ENCODE assay signal across 8 cellular contexts in genomic region chr5:116575635-116576042, GRCh38. TPM values are rescaled to one million over a fixed set of nuclear protein-coding genes. Genes with fewer than 3 reads are reported as not detected.
DNase-seq lines count a peak whose midpoint lies in the region; ATAC-seq and TF ChIP-seq lines count a peak whose summit lies in the region.

No MANE protein-coding gene starts in this region.

- CTCF ChIA-PET in Panc1 (lab: Charles Lee): no interaction called here
- CTCF ChIA-PET in CD8-positive, alpha-beta memory T cell (lab: Charles Lee): no interaction called here

- intact Hi-C loops in Panc1 (cut with micrococcal nuclease; ENCODE audit: unreplicated experiment) (loop anchor here (5.0 kb wide), 1 partner anchor 372 kb away; no protein-coding TSS in a partner anchor), esophagus muscularis mucosa (cut with DNase I) (loop anchor here (2.0 to 10.0 kb wide), 2 partner anchors 369 to 879 kb away; no protein-coding TSS in a partner anchor), ovary (cut with DNase I) (no loop called here)

- POLR2A ChIA-PET in Panc1 (lab: Charles Lee): no interaction called here
- POLR2A ChIA-PET in CD8-positive, alpha-beta memory T cell (lab: Charles Lee): no interaction called here

- DNase-seq in GM13977 (ENCODE audit: low spot score) (peak; percentile 33), Panc1 (ENCODE audit: low read depth, low spot score) (no peak), esophagus muscularis mucosa (ENCODE audit: extremely low spot score) (no peak), ovary (peak; percentile 28 to 69 (median 52)), NCI-H2107 treated with DMSO at 0.1 percent for 48 hours (lab: John Stamatoyannopoulos, UW; ENCODE audit: unreplicated experiment) (no peak)
- no peak for DNase-seq in CD8-positive, alpha-beta memory T cell

- no peaks in the 10 kb centered on the region for H3K9me3 ChIP-seq in Panc1 (ENCODE audit: control insufficient read depth, insufficient read depth, low read depth, low read length)
- H3K9me3 ChIP-seq in esophagus muscularis mucosa: no peaks in the 10 kb centered on the region
- no peaks in the 10 kb centered on the region for H3K9me3 ChIP-seq in ovary
- no peaks in the 10 kb centered on the region for H3K9me3 ChIP-seq in CD8-positive, alpha-beta memory T cell (ENCODE audit: low read length)

- peak overlapping the region in 3 of 7 donors; percentile 32 to 61 (median 57) for H3K4me3 Mint-ChIP-seq in CD8-positive, alpha-beta memory T cell

- H3K4me1 Mint-ChIP-seq in CD8-positive, alpha-beta memory T cell: peaks cover 11 to 23% (median 13%) of the 10 kb centered on the region in 3 donors

- peaks cover 23% of the 10 kb centered on the region for H3K4me1 ChIP-seq in Panc1 (ENCODE audit: control insufficient read depth, insufficient read depth, low read length)
- H3K4me1 ChIP-seq in esophagus muscularis mucosa: peaks cover 24 to 50% (median 47%) of the 10 kb centered on the region in 4 donors
- peaks cover 2% of the 10 kb centered on the region for H3K4me1 ChIP-seq in ovary (ENCODE audit: insufficient read depth)
- no peaks in the 10 kb centered on the region for H3K4me1 ChIP-seq in CD8-positive, alpha-beta memory T cell (ENCODE audit: insufficient read depth, low read length)

- BruUV-seq in Panc1 (replicated peaks; lab: Mats Ljungman, UMichigan): no TSS peak

- peaks cover 24 to 73% of the 10 kb centered on the region in 2 donors for H3K27me3 Mint-ChIP-seq in CD8-positive, alpha-beta memory T cell

- H3K9me3 Mint-ChIP-seq in CD8-positive, alpha-beta memory T cell: peaks cover 0 to 9% (median 3%) of the 10 kb centered on the region in 5 donors

- TF ChIP-seq EP300 in esophagus muscularis mucosa (IDR thresholded peaks at IDR 0.05) (no peak), ovary (IDR thresholded peaks at IDR 0.05) (no peak)

- WGBS in esophagus muscularis mucosa: under 1% methylated on average over 18 of the region's 21 CpGs
- WGBS in ovary, 3 donors: 1% methylated on average over 21 of the region's 21 CpGs

- H3K36me3 ChIP-seq in Panc1 (ENCODE audit: control insufficient read depth, insufficient read depth, low read length): no peaks in the 10 kb centered on the region
- no peaks in the 10 kb centered on the region for H3K36me3 ChIP-seq in esophagus muscularis mucosa
- H3K36me3 ChIP-seq in ovary: no peaks in the 10 kb centered on the region
- no peaks in the 10 kb centered on the region for H3K36me3 ChIP-seq in CD8-positive, alpha-beta memory T cell (ENCODE audit: insufficient read depth, low read length)

- in situ Hi-C loops in GM13977 (cut with MboI; ENCODE audit: low pct_unique_long_range_greater_than_20kb, low sequenced_read_pairs, unreplicated experiment): loop anchor here (10.0 kb wide), 1 partner anchor 369 kb away; no protein-coding TSS in a partner anchor
- in situ Hi-C loops in Panc1 (cut with HindIII; ENCODE audit: low pct_unique_long_range_greater_than_20kb, low sequenced_read_pairs): no loop called here

- no peaks in the 10 kb centered on the region for H3K36me3 Mint-ChIP-seq in CD8-positive, alpha-beta memory T cell

- H3K4me3 ChIP-seq in Panc1 (ENCODE audit: low read depth in 2 of 2, low read length in 2 of 2) (peak overlapping the region; percentile 16 to 60; a peak in 3 of 4 replicates), esophagus muscularis mucosa (peak overlapping the region; percentile 60 to 82 (median 76)), ovary (peak overlapping the region; percentile 71)
- H3K4me3 ChIP-seq in CD8-positive, alpha-beta memory T cell (ENCODE audit: low read length): no peak overlapping the region

- no peak overlapping the region for H3K27ac Mint-ChIP-seq in CD8-positive, alpha-beta memory T cell

- peaks cover 44% of the 10 kb centered on the region for H3K27me3 ChIP-seq in Panc1 (ENCODE audit: control insufficient read depth, insufficient read depth, low read length)
- peaks cover 0 to 27% (median 0%) of the 10 kb centered on the region in 4 donors for H3K27me3 ChIP-seq in esophagus muscularis mucosa
- no peaks in the 10 kb centered on the region for H3K27me3 ChIP-seq in ovary
- H3K27me3 ChIP-seq in CD8-positive, alpha-beta memory T cell (ENCODE audit: insufficient read depth, low read length, poor library complexity, severe bottlenecking): peaks cover 17% of the 10 kb centered on the region

- no peak for TF ChIP-seq POLR2A in esophagus muscularis mucosa (IDR thresholded peaks at IDR 0.05; ENCODE audit: low read depth)
- TF ChIP-seq POLR2A in ovary (IDR thresholded peaks at IDR 0.05): no peak

- no peak for TF ChIP-seq CTCF in GM13977 (IDR thresholded peaks at IDR 0.05; ENCODE audit: extremely low read depth, insufficient read depth, missing control alignments)
- TF ChIP-seq CTCF in Panc1 (IDR thresholded peaks at IDR 0.05): no peak
- no peak for TF ChIP-seq CTCF in esophagus muscularis mucosa (IDR thresholded peaks at IDR 0.05)
- no peak for TF ChIP-seq CTCF in ovary (IDR thresholded peaks at IDR 0.05)

- H3K27ac ChIP-seq in Panc1 (ENCODE audit: low read length): no peak overlapping the region
- peak overlapping the region; percentile 73 to 83 (median 76) for H3K27ac ChIP-seq in esophagus muscularis mucosa (replicated peaks in 1 of 4)
- H3K27ac ChIP-seq in ovary: peak overlapping the region; percentile 23 to 88
- no peak overlapping the region for H3K27ac ChIP-seq in CD8-positive, alpha-beta memory T cell (ENCODE audit: low read depth, low read length)

- ATAC-seq in Panc1 (no peak), HG03280 (IDR thresholded peaks at IDR 0.05; ENCODE audit: unreplicated experiment) (no peak), GM18502 (IDR thresholded peaks at IDR 0.05; ENCODE audit: poor library complexity, unreplicated experiment) (no peak)

RNA-seq across cellular contexts. Expression of gene SEMA6A, which starts 1.0 kb away (rescaled TPM):
- total RNA-seq in Panc1 (2021; ENCODE audit: unreplicated experiment): 0.54 TPM
- polyA plus RNA-seq in Panc1 (2012; ENCODE audit: insufficient read length): 1.2 TPM
- 10 to 100 TPM; 10.9 to 20.9 (median 14.3) TPM for total RNA-seq in esophagus muscularis mucosa
- total RNA-seq in ovary: 10 to 100 TPM in 5 of 7 donors, 1 to 10 TPM in 2; 5.7 to 57.1 (median 31.0) TPM
- 10 to 100 TPM in 1 of 2 donors, 1 to 10 TPM in 1; 7.5 to 26.3 TPM for polyA plus RNA-seq in ovary
- not detected for total RNA-seq in CD8-positive, alpha-beta memory T cell
- polyA plus RNA-seq in CD8-positive, alpha-beta memory T cell: 0.49 TPM

Comparison
In these comparisons a context has a peak if more than half of its experiments do, and no peak if none do; other contexts are left out.
1. DNase-seq: peak in GM13977 (single experiment) and ovary (5 of 5); none in Panc1 (single experiment), esophagus muscularis mucosa (single experiment), CD8-positive, alpha-beta memory T cell (0 of 5) and NCI-H2107 treated with DMSO at 0.1 percent for 48 hours (single experiment).
2. H3K27ac ChIP-seq: peak in esophagus muscularis mucosa (4 of 4) and ovary (2 of 2); none in Panc1 (single experiment) and CD8-positive, alpha-beta memory T cell (single experiment).
3. intact Hi-C loops: an anchor here in Panc1 (5.0 kb wide) and esophagus muscularis mucosa (2.0 to 10.0 kb wide); none called in ovary.